ENCODE assay signal across 21 cellular contexts in genomic region chr3:11554236-11554610, GRCh38.
DNase-seq lines count a peak whose midpoint lies in the region; ATAC-seq and TF ChIP-seq lines count a peak whose summit lies in the region.
"Had no signal": no experiment of that assay in that cellular context is flagged by ENCODE, and none has a peak within 500 bp of the region (broad histone marks: within the 10 kb centered on the region; RNA-seq: fewer than 3 reads in every experiment).

No MANE protein-coding gene starts in this region.

- DNase-seq in natural killer cell treated with Interleukin-12 subunit alpha and Interleukin-12 subunit beta and Interleukin-15 and Interleukin-18, amount 100 ng/mL, for 72 hours (ENCODE audit: low spot score) = peak; percentile 48
- DNase-seq in natural killer cell (no peak), left lobe of liver (ENCODE audit: low spot score) (no peak), epidermal melanocyte (ENCODE audit: insufficient read length, low spot score) (no peak), brain microvascular endothelial cell (no peak), GM03348 (ENCODE audit: low spot score) (no peak), GM20000 (ENCODE audit: low spot score) (no peak)
- DNase-seq: ACHN; activated naive CD8-positive, alpha-beta T cell treated with anti-CD3 and anti-CD28 coated beads, Interleukin-2, amount 10 ng/mL, durations not matched to agents 7 days and 5 days; activated T-cell treated with anti-CD3 and anti-CD28 coated beads, Interleukin-2, amount 50 U/mL, for 4 hours; Caco-2; islet precursor cell; MM.1S; NCI-H1930; NCI-H510A treated with DMSO at 0.1 percent for 48 hours; OCI-M1; stimulated activated naive CD8-positive, alpha-beta T cell treated with anti-CD3 and anti-CD28 coated beads, Interleukin-15, amount 100 ng/mL, for 72 hours had no signal

- H3K9ac ChIP-seq in stomach smooth muscle (ENCODE audit: low read length in 2 of 2) = no peak overlapping the region

- intact Hi-C loops in natural killer cell (cut with micrococcal nuclease) = no loop called here

- no peaks in the 10 kb centered on the region for H3K9me3 Mint-ChIP-seq in natural killer cell treated with Interleukin-12 subunit alpha and Interleukin-12 subunit beta and Interleukin-15 and Interleukin-18, amount 100 ng/mL, for 72 hours
- H3K9me3 Mint-ChIP-seq in natural killer cell = no peaks in the 10 kb centered on the region
- H3K9me3 Mint-ChIP-seq: activated naive CD8-positive, alpha-beta T cell treated with anti-CD3 and anti-CD28 coated beads, Interleukin-2, amount 10 ng/mL, durations not matched to agents 7 days and 5 days; activated T-cell treated with anti-CD3 and anti-CD28 coated beads, Interleukin-2, amount 50 U/mL, for 4 hours; stimulated activated naive CD8-positive, alpha-beta T cell treated with anti-CD3 and anti-CD28 coated beads, Interleukin-15, amount 100 ng/mL, for 72 hours had no signal

- no peaks in the 10 kb centered on the region for H3K27me3 Mint-ChIP-seq in natural killer cell treated with Interleukin-12 subunit alpha and Interleukin-12 subunit beta and Interleukin-15 and Interleukin-18, amount 100 ng/mL, for 72 hours
- no peaks in the 10 kb centered on the region for H3K27me3 Mint-ChIP-seq in natural killer cell (ENCODE audit: low read depth in 2 of 2)
- H3K27me3 Mint-ChIP-seq: activated naive CD8-positive, alpha-beta T cell treated with anti-CD3 and anti-CD28 coated beads, Interleukin-2, amount 10 ng/mL, durations not matched to agents 7 days and 5 days; stimulated activated naive CD8-positive, alpha-beta T cell treated with anti-CD3 and anti-CD28 coated beads, Interleukin-15, amount 100 ng/mL, for 72 hours had no signal

- no peak overlapping the region for H3K27ac Mint-ChIP-seq in natural killer cell treated with Interleukin-12 subunit alpha and Interleukin-12 subunit beta and Interleukin-15 and Interleukin-18, amount 100 ng/mL, for 72 hours
- H3K27ac Mint-ChIP-seq in natural killer cell = peak overlapping the region in 1 of 2 donors; percentile 60
- H3K27ac Mint-ChIP-seq: activated naive CD8-positive, alpha-beta T cell treated with anti-CD3 and anti-CD28 coated beads, Interleukin-2, amount 10 ng/mL, durations not matched to agents 7 days and 5 days had no signal

- H3K27me3 ChIP-seq in stomach smooth muscle (ENCODE audit: control insufficient read depth in 1 of 2, insufficient read depth in 2 of 2, low read length in 2 of 2) = no peaks in the 10 kb centered on the region
- no peaks in the 10 kb centered on the region for H3K27me3 ChIP-seq in brain microvascular endothelial cell (replicated peaks)
- H3K27me3 ChIP-seq: ovary had no signal

- H3K4me1 ChIP-seq in stomach smooth muscle (ENCODE audit: control insufficient read depth, insufficient read depth, low read length) = peaks cover 41% of the 10 kb centered on the region
- H3K4me1 ChIP-seq: Caco-2 had no signal

- H3K4me1 Mint-ChIP-seq in natural killer cell treated with Interleukin-12 subunit alpha and Interleukin-12 subunit beta and Interleukin-15 and Interleukin-18, amount 100 ng/mL, for 72 hours (ENCODE audit: low read depth in 2 of 2) = peaks cover 5 to 15% of the 10 kb centered on the region in 2 donors
- peaks cover 20 to 21% of the 10 kb centered on the region in 2 donors for H3K4me1 Mint-ChIP-seq in natural killer cell

- ATAC-seq in natural killer cell treated with Interleukin-12 subunit alpha and Interleukin-12 subunit beta and Interleukin-15 and Interleukin-18, amount 100 ng/mL, for 72 hours = no peak
- ATAC-seq in natural killer cell (no peak), left lobe of liver (peak; percentile 32)
- ATAC-seq: activated T-cell treated with anti-CD3 and anti-CD28 coated beads, Interleukin-2, amount 50 U/mL, for 4 hours; SK-N-SH treated with all-trans-retinoic acid at 6 μM for 48 hours had no signal

- H3K4me3 Mint-ChIP-seq in natural killer cell treated with Interleukin-12 subunit alpha and Interleukin-12 subunit beta and Interleukin-15 and Interleukin-18, amount 100 ng/mL, for 72 hours = no peak overlapping the region
- no peak overlapping the region for H3K4me3 Mint-ChIP-seq in natural killer cell
- H3K4me3 Mint-ChIP-seq: activated naive CD8-positive, alpha-beta T cell treated with anti-CD3 and anti-CD28 coated beads, Interleukin-2, amount 10 ng/mL, durations not matched to agents 7 days and 5 days; activated T-cell treated with anti-CD3 and anti-CD28 coated beads, Interleukin-2, amount 50 U/mL, for 4 hours; stimulated activated naive CD8-positive, alpha-beta T cell treated with anti-CD3 and anti-CD28 coated beads, Interleukin-15, amount 100 ng/mL, for 72 hours had no signal

- H3K9me3 ChIP-seq in stomach smooth muscle (ENCODE audit: control insufficient read depth in 2 of 2, low read length in 2 of 2) = no peaks in the 10 kb centered on the region
- H3K9me3 ChIP-seq: Caco-2, ovary had no signal

- H3K27ac ChIP-seq in stomach smooth muscle (ENCODE audit: low read length) (peak overlapping the region; percentile 53), brain microvascular endothelial cell (no peak overlapping the region)
- H3K27ac ChIP-seq: epithelial cell of prostate had no signal

- no peak overlapping the region for H3K4me3 ChIP-seq in stomach smooth muscle (ENCODE audit: low read length in 2 of 2)
- H3K4me3 ChIP-seq in brain microvascular endothelial cell (ENCODE audit: low read depth, low read length) = no peak overlapping the region
- H3K4me3 ChIP-seq: ovary had no signal

- in situ Hi-C loops in brain microvascular endothelial cell (cut with HindIII; ENCODE audit: low pct_ligation_motif_present, low sequenced_read_pairs) = no loop called here

- no peak for TF ChIP-seq CTCF in natural killer cell (IDR thresholded peaks at IDR 0.05)
- TF ChIP-seq CTCF in brain microvascular endothelial cell (IDR thresholded peaks at IDR 0.05; ENCODE audit: low read depth, low read length, missing control alignments) = no peak
- TF ChIP-seq CTCF in GM20000 (IDR thresholded peaks at IDR 0.05; ENCODE audit: extremely low read depth, missing control alignments) = no peak

- H3K36me3 Mint-ChIP-seq in natural killer cell treated with Interleukin-12 subunit alpha and Interleukin-12 subunit beta and Interleukin-15 and Interleukin-18, amount 100 ng/mL, for 72 hours = no peaks in the 10 kb centered on the region
- no peaks in the 10 kb centered on the region for H3K36me3 Mint-ChIP-seq in natural killer cell

- H3K36me3 ChIP-seq in stomach smooth muscle (ENCODE audit: control insufficient read depth in 2 of 2, insufficient read depth in 2 of 2, low read length in 2 of 2) = peaks cover 14 to 21% of the 10 kb centered on the region in 2 donors
- H3K36me3 ChIP-seq in brain microvascular endothelial cell (replicated peaks) = peaks cover 28% of the 10 kb centered on the region
- H3K36me3 ChIP-seq: ovary had no signal
